In genomic region chr4:128311659-128312392, GRCh38 we compare ENCODE assay signal across 19 cellular contexts. TPM values are rescaled to one million over a fixed set of nuclear protein-coding genes. Genes with fewer than 3 reads are reported as not detected.
DNase-seq lines count a peak whose midpoint lies in the region; ATAC-seq, FAIRE-seq and TF ChIP-seq lines count a peak whose summit lies in the region.
"Had no signal": no experiment of that assay in that cellular context is flagged by ENCODE, and none has a peak within 500 bp of the region (broad histone marks: within the 10 kb centered on the region; RNA-seq: fewer than 3 reads in every experiment).

No MANE protein-coding gene starts in this region.

- H3K36me3 ChIP-seq in K562 (ENCODE audit: control insufficient read depth, insufficient read depth, low read length) (no peaks in the 10 kb centered on the region), suprapubic skin (no peaks in the 10 kb centered on the region), SJCRH30 (no peaks in the 10 kb centered on the region)
- H3K36me3 ChIP-seq: esophagus muscularis mucosa, HAP-1 had no signal

- H3K9me3 ChIP-seq in K562 (replicated peaks; ENCODE audit: control insufficient read depth, insufficient read depth, low read depth, low read length) = no peaks in the 10 kb centered on the region
- H3K9me3 ChIP-seq in suprapubic skin = no peaks in the 10 kb centered on the region
- H3K9me3 ChIP-seq in SJCRH30 (replicated peaks) = no peaks in the 10 kb centered on the region
- H3K9me3 ChIP-seq: esophagus muscularis mucosa, HAP-1, tibial nerve had no signal

- TF ChIP-seq EP300 in K562 (IDR thresholded peaks at IDR 0.05; ENCODE audit: low read length) (no peak), suprapubic skin (IDR thresholded peaks at IDR 0.05) (no peak)

- intact Hi-C loops in K562 (cut with micrococcal nuclease) = no loop called here

- H3K27ac ChIP-seq in K562 (ENCODE audit: extremely low read depth, low read depth, low read length) (no peak overlapping the region), suprapubic skin (peak overlapping the region; percentile 56), SJCRH30 (no peak overlapping the region)
- H3K27ac ChIP-seq: esophagus muscularis mucosa, tibial nerve had no signal

- no TSS peak for BruUV-seq in K562 (replicated peaks; lab: Mats Ljungman, UMichigan)

- CTCF ChIA-PET in K562 (lab: Yijun Ruan, JAX; ENCODE audit: low intra/inter-chr PET ratio) = no interaction called here
- CTCF ChIA-PET in HEK293T (lab: Yijun Ruan, JAX) = interaction anchor here (0.7 kb wide), 1 partner anchor 19 kb away, joined by 3 read pairs; no protein-coding TSS in a partner anchor

- H3K27me3 ChIP-seq in K562 (ENCODE audit: control insufficient read depth in 2 of 2, insufficient read depth in 2 of 2, low read length in 2 of 2) (no peaks in the 10 kb centered on the region), suprapubic skin (no peaks in the 10 kb centered on the region), SJCRH30 (no peaks in the 10 kb centered on the region)
- H3K27me3 ChIP-seq: esophagus muscularis mucosa, tibial nerve had no signal

- no peak overlapping the region for H3K4me2 ChIP-seq in K562 (ENCODE audit: insufficient read depth, low read length)

- H3K4me1 ChIP-seq in K562 (replicated peaks in 1 of 2; ENCODE audit: control insufficient read depth in 2 of 2, insufficient read depth in 2 of 2, low read length in 2 of 2) = peaks cover 8 to 15% of the 10 kb centered on the region in 2 experiments
- peaks cover 45% of the 10 kb centered on the region for H3K4me1 ChIP-seq in suprapubic skin
- peaks cover 14% of the 10 kb centered on the region for H3K4me1 ChIP-seq in SJCRH30
- H3K4me1 ChIP-seq: HAP-1 had no signal

- no peak overlapping the region for H3K9ac ChIP-seq in K562 (ENCODE audit: insufficient read depth in 1 of 2, low read depth in 2 of 2, low read length in 2 of 2)

- H3K4me3 ChIP-seq in K562 (no peak overlapping the region), suprapubic skin (no peak overlapping the region), SJCRH30 (no peak overlapping the region)
- H3K4me3 ChIP-seq: esophagus muscularis mucosa, HAP-1, tibial nerve had no signal

- DNase-seq in LoVo (ENCODE audit: low spot score) = peak; percentile 21
- no peak for DNase-seq in K562 (ENCODE audit: extremely low read depth in 1 of 4, low spot score in 3 of 4)
- DNase-seq in suprapubic skin (ENCODE audit: low spot score in 2 of 2) = no peak
- DNase-seq in SJCRH30 = no peak
- no peak for DNase-seq in COR-L47 (lab: John Stamatoyannopoulos, UW)
- DNase-seq in HEK293T (ENCODE audit: extremely low spot score) = no peak
- DNase-seq: activated CD4-positive, alpha-beta T cell treated with anti-CD3 and anti-CD28 coated beads, Interleukin-2, amount 50 U/mL, for 48 hours; activated gamma-delta T cell; mesendoderm; NCI-H1436; NCI-H226; stimulated activated CD4-positive, alpha-beta T cell treated with anti-CD3 and anti-CD28 coated beads, Interleukin-1b, Interleukin-23, amount 100 ng/mL, for 48 hours; stimulated activated naive CD4-positive, alpha-beta T cell treated with Interleukin-2 at 50 U/mL for 16 hours; T-helper 17 cell had no signal

- no peaks in the 10 kb centered on the region for H4K20me1 ChIP-seq in K562 (replicated peaks; ENCODE audit: control insufficient read depth, insufficient read depth, low read length)

- FAIRE-seq in K562 (lab: Jason Lieb, UNC) (no peak), islet of Langerhans (lab: Jason Lieb, UNC) (peak; percentile 41)
- FAIRE-seq: RCC 7860 had no signal

- ATAC-seq in K562 = no peak
- ATAC-seq: T-helper 17 cell had no signal

- TF ChIP-seq CTCF in K562 (IDR thresholded peaks at IDR 0.05 in 2 of 3, conservative IDR thresholded peaks at IDR 0.05 in 1 of 3; ENCODE audit: insufficient read depth in 2 of 3, low read depth in 1 of 3, low read length in 3 of 3) (no peak), suprapubic skin (IDR thresholded peaks at IDR 0.05) (no peak)

- 50% methylated on average over 2 of the region's 2 CpGs for WGBS in K562 (ENCODE audit: insufficient coverage, low coverage, missing lambda C conversion rate)
- WGBS in suprapubic skin = 57% methylated on average over 2 of the region's 2 CpGs

- H3K79me2 ChIP-seq in K562 (ENCODE audit: control insufficient read depth, insufficient read depth, low read length) = no peaks in the 10 kb centered on the region

- peak overlapping the region; percentile 17; the same call in 1 of the 2 replicates for H2AFZ ChIP-seq in K562 (ENCODE audit: low read depth, low read length)

- no peak for TF ChIP-seq RAD21 in K562 (CRISPR knock-in tag; conservative IDR thresholded peaks at IDR 0.05 in 1 of 2, IDR thresholded peaks at IDR 0.05 in 1 of 2)

- POLR2A ChIA-PET in K562 (lab: Yijun Ruan, JAX) (no interaction called here), HEK293T (lab: Yijun Ruan, JAX) (no interaction called here)

- TF ChIP-seq POLR2A in K562 (conservative IDR thresholded peaks at IDR 0.05) (no peak), suprapubic skin (IDR thresholded peaks at IDR 0.05) (no peak)

- no peaks in the 10 kb centered on the region for H3K9me1 ChIP-seq in K562 (ENCODE audit: control insufficient read depth, insufficient read depth, low read length)

- in situ Hi-C loops in K562 (cut with MboI) = no loop called here

TF ChIP-seq in K562, 482 proteins besides CTCF, POLR2A, EP300 and RAD21 (continues in another document):
- TF ChIP-seq ZBTB7A (IDR thresholded peaks at IDR 0.05; ENCODE audit: borderline replicate concordance, control insufficient read depth, low read depth, low read length) = no peak
- TF ChIP-seq ZBTB33 (CRISPR knock-in tag; IDR thresholded peaks at IDR 0.05) = no peak

TF ChIP-seq in HEK293T, 16 proteins besides CTCF, POLR2A, EP300 and RAD21:
- TF ChIP-seq FOXK2 (IDR thresholded peaks at IDR 0.05) (no peak), HDGF (IDR thresholded peaks at IDR 0.05; ENCODE audit: borderline replicate concordance) (no peak), LEF1 (IDR thresholded peaks at IDR 0.05; ENCODE audit: borderline replicate concordance) (no peak), BHLHE40 (IDR thresholded peaks at IDR 0.05; ENCODE audit: borderline replicate concordance) (no peak), L3MBTL2 (conservative IDR thresholded peaks at IDR 0.05) (no peak), SP1 (IDR thresholded peaks at IDR 0.05) (no peak), CTBP1 (IDR thresholded peaks at IDR 0.05; ENCODE audit: borderline replicate concordance) (no peak), ZNF384 (IDR thresholded peaks at IDR 0.05) (no peak), NFRKB (IDR thresholded peaks at IDR 0.05) (no peak), ARNT (IDR thresholded peaks at IDR 0.05) (no peak), FOXM1 (IDR thresholded peaks at IDR 0.05; ENCODE audit: borderline replicate concordance) (no peak), SUZ12 (IDR thresholded peaks at IDR 0.05) (no peak), PKNOX1 (IDR thresholded peaks at IDR 0.05) (no peak), ELF4 (IDR thresholded peaks at IDR 0.05) (no peak), TARDBP (IDR thresholded peaks at IDR 0.05) (no peak), FOXA1 (IDR thresholded peaks at IDR 0.05) (no peak)

RNA-seq across cellular contexts. Expression of gene PGRMC2, which starts 24.2 kb away (rescaled TPM):
- 14.0 and 45.2 TPM in 2 replicates for total RNA-seq in K562 (2011; cell fraction: chromatin; rRNA removed; ENCODE audit: low replicate concordance)
- total RNA-seq in K562 (2011; cell fraction: nucleolus; rRNA removed) = 14.8 and 16.2 TPM in 2 replicates
- total RNA-seq in K562 (2011; cell fraction: nucleoplasm; rRNA removed) = 30.2 and 51.7 TPM in 2 replicates
- total RNA-seq in K562 (2014; rRNA removed) (12.4 and 14.8 TPM in 2 replicates), K562 (2014; rRNA removed; fragmentation: Illumina TruSeq; extraction: Trizol) (27.6 and 32.8 TPM in 2 replicates), K562 (2015; rRNA removed; fragmentation: Illumina TruSeq; extraction: Trizol) (18.3 and 19.3 TPM in 2 replicates), K562 (2021) (52.4 and 56.2 TPM in 2 replicates), suprapubic skin (10 to 100 TPM; 47.6 to 68.3 (median 55.2) TPM)
- polyA plus RNA-seq in K562 (2011; rRNA removed) (20.4 and 21.8 TPM in 2 replicates), K562 (2014; fragmentation: Illumina TruSeq; extraction: Trizol) (72.0 and 81.3 TPM in 2 replicates), K562 (2014; fragmentation: Nextera tagmentation; extraction: Ambion mirVana) (10 to 100 TPM; 17.1 to 22.7 TPM), K562 (2014; rRNA removed) (31.9 and 34.1 TPM in 2 replicates)
- 2.6 and 6.2 TPM in 2 replicates for polyA plus RNA-seq in K562 (2011; cell fraction: cytosol; rRNA removed)
- polyA plus RNA-seq in K562 (2011; cell fraction: nucleus; rRNA removed) = 7.7 and 11.3 TPM in 2 replicates
- 37.6 and 55.2 TPM in 2 replicates for polyA plus RNA-seq in K562 (2012)
- 6.1 and 9.1 TPM in 2 replicates for polyA minus RNA-seq in K562 (2011; rRNA and poly(A)+ RNA removed)
- 8.3 and 8.4 TPM in 2 replicates for polyA minus RNA-seq in K562 (2011; cell fraction: cytosol; rRNA and poly(A)+ RNA removed)
- polyA minus RNA-seq in K562 (2011; cell fraction: nucleus; rRNA and poly(A)+ RNA removed) = 5.3 and 8.4 TPM in 2 replicates
- 17.9 and 20.2 TPM in 2 replicates for total RNA-seq in SJCRH30 (2014; rRNA removed; shearing (Covaris generic))
